10 cellular contexts compared by ENCODE assay signal in the genomic region with DNA sequence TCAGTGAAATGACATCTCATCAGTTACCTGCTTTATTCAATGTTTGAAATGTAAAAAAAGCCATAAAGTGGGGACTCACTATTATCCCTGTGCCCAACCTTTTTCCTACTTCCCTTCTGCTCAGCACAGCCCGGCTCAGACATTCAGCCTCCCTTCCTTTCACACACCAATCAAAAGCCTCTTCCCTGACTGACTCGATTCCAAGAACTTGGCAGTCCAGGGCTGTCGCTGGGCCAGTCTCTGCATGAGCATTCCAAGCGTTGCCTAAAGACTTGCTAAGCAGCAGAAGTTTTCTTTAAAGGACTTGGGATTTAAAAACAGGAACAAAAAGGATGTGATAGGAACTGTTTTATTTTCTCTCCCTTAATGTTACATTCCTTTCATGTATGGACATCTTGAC. TPM values are rescaled to one million over a fixed set of nuclear protein-coding genes. Genes with fewer than 3 reads are reported as not detected.
DNase-seq lines count a peak whose midpoint lies in the region; ATAC-seq and TF ChIP-seq lines count a peak whose summit lies in the region.
"Had no signal": no experiment of that assay in that cellular context is flagged by ENCODE, and none has a peak within 500 bp of the region (broad histone marks: within the 10 kb centered on the region; RNA-seq: fewer than 3 reads in every experiment).

No MANE protein-coding gene starts in this region.

- peaks cover 1% of the 10 kb centered on the region for H3K36me3 Mint-ChIP-seq in mesothelial cell of epicardium

- peaks cover 18% of the 10 kb centered on the region for H3K4me1 Mint-ChIP-seq in mesothelial cell of epicardium

- H3K27me3 Mint-ChIP-seq in mesothelial cell of epicardium (ENCODE audit: low read depth), result no peaks in the 10 kb centered on the region
- H3K27me3 Mint-ChIP-seq: activated B cell treated with CpG ODN at 0.5 μM for 24 hours had no signal

- ATAC-seq in SK-N-SH treated with all-trans-retinoic acid at 6 μM for 48 hours, result peak; percentile 100
- no peak for ATAC-seq in HG03520 (IDR thresholded peaks at IDR 0.05; ENCODE audit: unreplicated experiment)
- no peak for ATAC-seq in GM21390 (IDR thresholded peaks at IDR 0.05; ENCODE audit: unreplicated experiment)

- no peak for TF ChIP-seq POLR2A in tibial nerve (IDR thresholded peaks at IDR 0.05)

- H3K27me3 ChIP-seq in tibial nerve, result no peaks in the 10 kb centered on the region

- no peaks in the 10 kb centered on the region for H3K9me3 ChIP-seq in tibial nerve

- H3K9me3 Mint-ChIP-seq in mesothelial cell of epicardium, result no peaks in the 10 kb centered on the region
- H3K9me3 Mint-ChIP-seq: activated B cell treated with CpG ODN at 0.5 μM for 24 hours had no signal

- H3K36me3 ChIP-seq in tibial nerve, result no peaks in the 10 kb centered on the region

- peak; percentile 85 for DNase-seq in fibroblast of pulmonary artery (ENCODE audit: low read depth)
- no peak for DNase-seq in mesothelial cell of epicardium (ENCODE audit: low spot score in 2 of 2, unreplicated experiment in 2 of 2)
- peak in 1 of 2 donors; percentile 17 for DNase-seq in tibial nerve (ENCODE audit: low spot score in 2 of 2)
- DNase-seq in stimulated activated CD4-positive, alpha-beta T cell treated with anti-CD3 and anti-CD28 coated beads, Interleukin-1b, Interleukin-23, amount 100 ng/mL, for 48 hours, result no peak
- no peak for DNase-seq in NCI-H1417 treated with DMSO at 0.1 percent for 48 hours (lab: John Stamatoyannopoulos, UW)
- DNase-seq: activated B cell treated with CpG ODN at 0.5 μM for 24 hours; effector CD8-positive, alpha-beta T cell had no signal

- 16 to 22% methylated on average over 4 of the region's 4 CpGs for WGBS in tibial nerve, 2 donors

- H3K4me3 Mint-ChIP-seq in mesothelial cell of epicardium, result no peak overlapping the region
- H3K4me3 Mint-ChIP-seq: activated B cell treated with CpG ODN at 0.5 μM for 24 hours had no signal

- peak overlapping the region in 3 of 4 donors; percentile 24 to 83 (median 64) for H3K27ac ChIP-seq in tibial nerve

- TF ChIP-seq CTCF in fibroblast of pulmonary artery (IDR thresholded peaks at IDR 0.05; ENCODE audit: low read length, missing control alignments) (no peak), mesothelial cell of epicardium (IDR thresholded peaks at IDR 0.05; ENCODE audit: unreplicated experiment) (no peak), tibial nerve (IDR thresholded peaks at IDR 0.05) (no peak)

- H3K4me1 ChIP-seq in tibial nerve, result peaks cover 0 to 13% (median 9%) of the 10 kb centered on the region in 4 donors

- no peak overlapping the region for H3K4me3 ChIP-seq in fibroblast of pulmonary artery (replicated peaks; ENCODE audit: low read depth, low read length)
- H3K4me3 ChIP-seq in tibial nerve, result no peak overlapping the region

- no peak for TF ChIP-seq EP300 in tibial nerve (IDR thresholded peaks at IDR 0.05)

- H3K27ac Mint-ChIP-seq in mesothelial cell of epicardium, result peak overlapping the region; percentile 74
- H3K27ac Mint-ChIP-seq: activated B cell treated with CpG ODN at 0.5 μM for 24 hours had no signal

TF ChIP-seq in SK-N-SH treated with all-trans-retinoic acid at 6 μM for 48 hours, 23 proteins besides CTCF, POLR2A, EP300 and RAD21:
- TF ChIP-seq, protein P1, sequence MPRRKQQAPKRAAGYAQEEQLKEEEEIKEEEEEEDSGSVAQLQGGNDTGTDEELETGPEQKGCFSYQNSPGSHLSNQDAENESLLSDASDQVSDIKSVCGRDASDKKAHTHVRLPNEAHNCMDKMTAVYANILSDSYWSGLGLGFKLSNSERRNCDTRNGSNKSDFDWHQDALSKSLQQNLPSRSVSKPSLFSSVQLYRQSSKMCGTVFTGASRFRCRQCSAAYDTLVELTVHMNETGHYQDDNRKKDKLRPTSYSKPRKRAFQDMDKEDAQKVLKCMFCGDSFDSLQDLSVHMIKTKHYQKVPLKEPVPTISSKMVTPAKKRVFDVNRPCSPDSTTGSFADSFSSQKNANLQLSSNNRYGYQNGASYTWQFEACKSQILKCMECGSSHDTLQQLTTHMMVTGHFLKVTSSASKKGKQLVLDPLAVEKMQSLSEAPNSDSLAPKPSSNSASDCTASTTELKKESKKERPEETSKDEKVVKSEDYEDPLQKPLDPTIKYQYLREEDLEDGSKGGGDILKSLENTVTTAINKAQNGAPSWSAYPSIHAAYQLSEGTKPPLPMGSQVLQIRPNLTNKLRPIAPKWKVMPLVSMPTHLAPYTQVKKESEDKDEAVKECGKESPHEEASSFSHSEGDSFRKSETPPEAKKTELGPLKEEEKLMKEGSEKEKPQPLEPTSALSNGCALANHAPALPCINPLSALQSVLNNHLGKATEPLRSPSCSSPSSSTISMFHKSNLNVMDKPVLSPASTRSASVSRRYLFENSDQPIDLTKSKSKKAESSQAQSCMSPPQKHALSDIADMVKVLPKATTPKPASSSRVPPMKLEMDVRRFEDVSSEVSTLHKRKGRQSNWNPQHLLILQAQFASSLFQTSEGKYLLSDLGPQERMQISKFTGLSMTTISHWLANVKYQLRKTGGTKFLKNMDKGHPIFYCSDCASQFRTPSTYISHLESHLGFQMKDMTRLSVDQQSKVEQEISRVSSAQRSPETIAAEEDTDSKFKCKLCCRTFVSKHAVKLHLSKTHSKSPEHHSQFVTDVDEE (CRISPR knock-in tag; IDR thresholded peaks at IDR 0.05), result no peak
- TF ChIP-seq OSR1 (CRISPR knock-in tag; IDR thresholded peaks at IDR 0.05) (no peak), BACH2 (CRISPR knock-in tag; IDR thresholded peaks at IDR 0.05; ENCODE audit: borderline replicate concordance) (no peak), TCF4 (CRISPR knock-in tag; IDR thresholded peaks at IDR 0.05; ENCODE audit: borderline replicate concordance) (no peak), ZNF565 (CRISPR knock-in tag; conservative IDR thresholded peaks at IDR 0.05; ENCODE audit: low read depth) (no peak), ZFP30 (CRISPR knock-in tag; IDR thresholded peaks at IDR 0.05) (no peak), PATZ1 (CRISPR knock-in tag; IDR thresholded peaks at IDR 0.05; ENCODE audit: borderline replicate concordance) (no peak)

RNA-seq across cellular contexts. Expression of gene ITPR2, which starts 22.7 kb away (rescaled TPM):
- total RNA-seq in mesothelial cell of epicardium, result 54.3 to 63.9 TPM (median 62.3 TPM) in 3 replicates
- 10 to 100 TPM; 32.6 to 49.8 (median 39.9) TPM for total RNA-seq in tibial nerve
